Comparison of ENCODE assay signal across 16 cellular contexts in genomic region chr19:32181356-32181920, GRCh38.
"Had no signal": no experiment of that assay in that cellular context is flagged by ENCODE, and none has a peak within 500 bp of the region (broad histone marks: within the 10 kb centered on the region; RNA-seq: fewer than 3 reads in every experiment).

No MANE protein-coding gene starts in this region.

- DNase-seq: activated CD4-positive, alpha-beta T cell treated with anti-CD3 and anti-CD28 coated beads, Interleukin-2, amount 10 ng/mL, durations not matched to agents 24 days and 14 days; activated CD8-positive, alpha-beta T cell treated with anti-CD3 and anti-CD28 coated beads, Interleukin-2, amount 10 ng/mL, durations not matched to agents 7 days and 5 days; activated gamma-delta T cell; activated naive CD4-positive, alpha-beta T cell treated with anti-CD3 and anti-CD28 coated beads, Interleukin-2, amount 50 U/mL, for 16 hours; activated naive CD8-positive, alpha-beta T cell treated with anti-CD3 and anti-CD28 coated beads, Interleukin-2, amount 50 U/mL, for 24 hours; effector CD8-positive, alpha-beta T cell; erythroblast; hippocampal formation; stimulated activated CD4-positive, alpha-beta T cell treated with anti-CD3 and anti-CD28 coated beads, Interleukin-4, amount 100 ng/mL, for 1 hour; stimulated activated naive CD4-positive, alpha-beta T cell; T-cell; upper lobe of right lung had no signal

- H3K4me1 ChIP-seq: upper lobe of right lung had no signal

- ATAC-seq: activated CD4-positive, CD25-positive, alpha-beta regulatory T cell treated with anti-CD3 and anti-CD28 coated beads, Interleukin-2, amount 50 U/mL, for 24 hours; activated CD8-positive, alpha-beta T cell treated with anti-CD3 and anti-CD28 coated beads, Interleukin-2, amount 10 ng/mL, durations not matched to agents 7 days and 5 days; activated naive CD8-positive, alpha-beta T cell treated with anti-CD3 and anti-CD28 coated beads, Interleukin-2, amount 50 U/mL, for 24 hours; T-cell; upper lobe of right lung had no signal

- H3K4me3 ChIP-seq: cardiac muscle cell, thoracic aorta, upper lobe of right lung had no signal

- H3K27ac ChIP-seq: cardiac muscle cell, thoracic aorta, upper lobe of right lung, VCaP had no signal

- H3K36me3 ChIP-seq: cardiac muscle cell, thoracic aorta, upper lobe of right lung had no signal

- H3K9me3 ChIP-seq: thoracic aorta, upper lobe of right lung had no signal
